Comparison of ENCODE assay signal across 1 cellular context in the genomic region with DNA sequence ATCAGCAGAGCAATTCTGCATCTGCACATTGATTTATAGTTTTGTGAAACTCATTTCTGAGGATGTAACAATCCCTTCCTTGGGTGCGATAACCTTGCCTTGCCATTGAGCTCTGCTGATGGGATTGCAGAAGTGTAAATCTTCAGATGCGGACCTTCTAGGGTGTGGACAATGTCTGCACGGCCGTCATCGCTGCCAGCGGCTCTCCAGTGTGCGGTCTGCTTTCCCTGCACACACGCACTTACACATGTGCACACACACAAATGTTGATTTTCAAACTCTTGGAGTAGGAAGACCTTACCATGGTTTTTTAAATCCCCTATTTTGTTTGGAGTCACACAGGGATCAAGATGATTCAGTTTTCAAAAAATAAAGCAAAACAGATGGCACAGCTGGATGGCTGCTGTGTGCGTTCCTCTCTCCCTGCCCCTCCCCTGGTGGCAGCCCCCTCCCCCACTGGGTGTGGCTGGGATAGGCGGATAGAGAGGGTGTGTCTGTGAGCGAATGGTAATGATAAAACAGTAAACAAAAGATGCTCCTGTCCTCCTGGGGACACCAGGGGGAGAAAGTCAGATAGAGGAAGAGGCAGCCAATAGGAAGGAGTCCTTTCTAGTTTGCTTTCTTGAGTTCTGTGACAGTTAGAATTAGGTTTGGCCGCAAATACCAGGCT.
TF ChIP-seq lines count a peak whose summit lies in the region.

No MANE protein-coding gene starts in this region.

TF ChIP-seq in GM23338, 12 proteins besides CTCF, POLR2A, EP300 and RAD21:
- TF ChIP-seq CREB1 (CRISPR knock-in tag; IDR thresholded peaks at IDR 0.05; ENCODE audit: low read depth) (no peak), NANOG (IDR thresholded peaks at IDR 0.05; ENCODE audit: borderline replicate concordance) (no peak), ZNF462 (CRISPR knock-in tag; IDR thresholded peaks at IDR 0.05) (no peak), STAT1 (IDR thresholded peaks at IDR 0.05; ENCODE audit: unreplicated experiment) (no peak), ZNF331 (CRISPR knock-in tag; IDR thresholded peaks at IDR 0.05; ENCODE audit: low read depth) (no peak), POLR2AphosphoS5 (IDR thresholded peaks at IDR 0.05; ENCODE audit: low read depth) (no peak), EZH2phosphoT487 (IDR thresholded peaks at IDR 0.05; ENCODE audit: unreplicated experiment) (no peak), EZH2 (IDR thresholded peaks at IDR 0.05; ENCODE audit: low read depth, unreplicated experiment) (no peak), JUNB (IDR thresholded peaks at IDR 0.05; ENCODE audit: unreplicated experiment) (no peak), ZNF114 (CRISPR knock-in tag; IDR thresholded peaks at IDR 0.05) (no peak), ETS1 (IDR thresholded peaks at IDR 0.05) (no peak)
- TF ChIP-seq, protein P1, sequence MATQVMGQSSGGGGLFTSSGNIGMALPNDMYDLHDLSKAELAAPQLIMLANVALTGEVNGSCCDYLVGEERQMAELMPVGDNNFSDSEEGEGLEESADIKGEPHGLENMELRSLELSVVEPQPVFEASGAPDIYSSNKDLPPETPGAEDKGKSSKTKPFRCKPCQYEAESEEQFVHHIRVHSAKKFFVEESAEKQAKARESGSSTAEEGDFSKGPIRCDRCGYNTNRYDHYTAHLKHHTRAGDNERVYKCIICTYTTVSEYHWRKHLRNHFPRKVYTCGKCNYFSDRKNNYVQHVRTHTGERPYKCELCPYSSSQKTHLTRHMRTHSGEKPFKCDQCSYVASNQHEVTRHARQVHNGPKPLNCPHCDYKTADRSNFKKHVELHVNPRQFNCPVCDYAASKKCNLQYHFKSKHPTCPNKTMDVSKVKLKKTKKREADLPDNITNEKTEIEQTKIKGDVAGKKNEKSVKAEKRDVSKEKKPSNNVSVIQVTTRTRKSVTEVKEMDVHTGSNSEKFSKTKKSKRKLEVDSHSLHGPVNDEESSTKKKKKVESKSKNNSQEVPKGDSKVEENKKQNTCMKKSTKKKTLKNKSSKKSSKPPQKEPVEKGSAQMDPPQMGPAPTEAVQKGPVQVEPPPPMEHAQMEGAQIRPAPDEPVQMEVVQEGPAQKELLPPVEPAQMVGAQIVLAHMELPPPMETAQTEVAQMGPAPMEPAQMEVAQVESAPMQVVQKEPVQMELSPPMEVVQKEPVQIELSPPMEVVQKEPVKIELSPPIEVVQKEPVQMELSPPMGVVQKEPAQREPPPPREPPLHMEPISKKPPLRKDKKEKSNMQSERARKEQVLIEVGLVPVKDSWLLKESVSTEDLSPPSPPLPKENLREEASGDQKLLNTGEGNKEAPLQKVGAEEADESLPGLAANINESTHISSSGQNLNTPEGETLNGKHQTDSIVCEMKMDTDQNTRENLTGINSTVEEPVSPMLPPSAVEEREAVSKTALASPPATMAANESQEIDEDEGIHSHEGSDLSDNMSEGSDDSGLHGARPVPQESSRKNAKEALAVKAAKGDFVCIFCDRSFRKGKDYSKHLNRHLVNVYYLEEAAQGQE (IDR thresholded peaks at IDR 0.05; ENCODE audit: unreplicated experiment): no peak
